8 cellular contexts compared by ENCODE assay signal in the genomic region with DNA sequence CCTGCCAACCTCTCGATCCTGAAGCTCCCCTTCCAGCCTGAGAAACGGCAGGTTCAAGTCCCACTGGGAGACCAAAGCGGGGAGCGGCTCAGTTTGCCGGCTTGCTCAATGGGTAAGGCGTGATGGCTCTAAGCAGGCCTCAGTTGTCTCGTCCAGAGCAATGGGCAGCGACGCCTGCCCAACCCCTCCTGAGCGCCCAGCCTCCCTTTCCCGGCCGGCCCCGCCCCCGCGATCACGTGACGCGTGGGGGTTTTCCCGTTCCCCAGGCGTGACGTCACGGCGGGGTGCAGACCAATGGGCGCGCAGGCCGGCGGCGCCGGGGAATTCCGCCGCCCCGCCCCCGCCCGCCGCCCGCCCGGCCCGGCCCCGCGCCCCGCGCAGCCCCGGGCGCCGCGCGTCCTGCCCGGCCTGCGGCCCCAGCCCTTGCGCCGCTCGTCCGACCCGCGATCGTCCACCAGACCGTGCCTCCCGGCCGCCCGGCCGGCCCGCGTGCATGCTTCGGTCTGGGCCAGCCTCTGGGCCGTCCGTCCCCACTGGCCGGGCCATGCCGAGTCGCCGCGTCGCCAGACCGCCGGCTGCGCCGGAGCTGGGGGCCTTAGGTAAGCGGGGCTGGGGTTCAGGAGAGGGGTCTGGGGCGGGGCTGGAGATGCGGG. TPM values are rescaled to one million over a fixed set of nuclear protein-coding genes. Genes with fewer than 3 reads are reported as not detected.
A peak's percentile ranks its signal among the peaks of the same experiment; 100 is the strongest.
DNase-seq lines count a peak whose midpoint lies in the region; ATAC-seq and TF ChIP-seq lines count a peak whose summit lies in the region.

Gene RELB (plus strand): TSS at position 378 of the 653 bp plus-strand sequence. CDS start 116 bp downstream, at position 494.

- H3K27me3 ChIP-seq in CD4-positive, alpha-beta memory T cell (ENCODE audit: insufficient read depth, low read length), result no peaks in the 10 kb centered on the region
- no peaks in the 10 kb centered on the region for H3K27me3 ChIP-seq in HL-60 (ENCODE audit: insufficient read depth, poor library complexity, severe bottlenecking)
- H3K27me3 ChIP-seq in endodermal cell (ENCODE audit: control insufficient read depth, insufficient read depth, low read length, poor library complexity, severe bottlenecking), result no peaks in the 10 kb centered on the region

- TF ChIP-seq CTCF in HL-60 (IDR thresholded peaks at IDR 0.05; ENCODE audit: insufficient read depth, low read length) (no peak), endodermal cell (conservative IDR thresholded peaks at IDR 0.05) (no peak)

- peak; percentile 45 for ATAC-seq in GM19455 (IDR thresholded peaks at IDR 0.05; ENCODE audit: unreplicated experiment)

- H3K9me3 Mint-ChIP-seq in CD4-positive, alpha-beta memory T cell, result peaks cover 0 to 3% (median 0%) of the 10 kb centered on the region in 8 donors
- H3K9me3 Mint-ChIP-seq in endodermal cell, result no peaks in the 10 kb centered on the region

- H3K4me3 Mint-ChIP-seq in CD4-positive, alpha-beta memory T cell, result peak within 1 kb of the TSS; percentile 93 to 99 (median 98)
- H3K4me3 Mint-ChIP-seq in endodermal cell, result peak within 1 kb of the TSS; percentile 82

- 2 to 38% methylated on average over 5 to 78 of the region's 79 CpGs for WGBS in endodermal cell (ENCODE audit: insufficient coverage in 1 of 2, insufficient read length in 1 of 2), 2 experiments
- WGBS in mesodermal cell (ENCODE audit: insufficient coverage in 2 of 2), 2 experiments, result 2 to 3% methylated on average over 44 to 69 of the region's 79 CpGs

- H3K4me3 ChIP-seq in CD4-positive, alpha-beta memory T cell (ENCODE audit: low read length in 2 of 2), result peak within 1 kb of the TSS; percentile 47 to 69
- peak within 1 kb of the TSS; percentile 74 for H3K4me3 ChIP-seq in HL-60 (replicated peaks; ENCODE audit: insufficient read depth, low read length)
- H3K4me3 ChIP-seq in endodermal cell (ENCODE audit: low read length), result peak within 1 kb of the TSS; percentile 85
- H3K4me3 ChIP-seq in mesodermal cell (ENCODE audit: extremely low read depth, insufficient read depth, low read length, poor library complexity, severe bottlenecking), result peak within 1 kb of the TSS; percentile 66

- H3K27ac ChIP-seq in CD4-positive, alpha-beta memory T cell (ENCODE audit: low read depth, low read length), result peak within 1 kb of the TSS; percentile 100
- H3K27ac ChIP-seq in HL-60 (replicated peaks) (peak within 1 kb of the TSS; percentile 88), endodermal cell (ENCODE audit: low read depth, low read length) (peak within 1 kb of the TSS; percentile 88), mesodermal cell (ENCODE audit: low read depth, low read length, severe bottlenecking) (peak within 1 kb of the TSS; percentile 96)

- H3K9me3 ChIP-seq in CD4-positive, alpha-beta memory T cell (ENCODE audit: control insufficient read depth in 1 of 2, low read length in 2 of 2), result no peaks in the 10 kb centered on the region
- H3K9me3 ChIP-seq in endodermal cell (ENCODE audit: control insufficient read depth, low read length) (no peaks in the 10 kb centered on the region), mesodermal cell (ENCODE audit: control insufficient read depth, low read length) (no peaks in the 10 kb centered on the region)

- POLR2A ChIA-PET in CD4-positive, alpha-beta memory T cell (lab: Charles Lee; ENCODE audit: partially characterized antibody), result interaction anchor here (0.9 to 3.1 kb wide), 9 partner anchors 12 to 177 kb away, joined by 3 to 31 read pairs (median 6); partner anchors contain the start of genes BLOC1S3, CLASRP, CLPTM1 and GEMIN7

- H3K4me1 ChIP-seq in CD4-positive, alpha-beta memory T cell (ENCODE audit: insufficient read depth, low read length), result peaks cover 13% of the 10 kb centered on the region
- no peaks in the 10 kb centered on the region for H3K4me1 ChIP-seq in endodermal cell (ENCODE audit: control insufficient read depth, insufficient read depth, low read length)
- H3K4me1 ChIP-seq in mesodermal cell (ENCODE audit: control insufficient read depth, insufficient read depth, low read length, poor library complexity, severe bottlenecking), result no peaks in the 10 kb centered on the region

- H3K36me3 ChIP-seq in CD4-positive, alpha-beta memory T cell (ENCODE audit: insufficient read depth, low read length), result no peaks in the 10 kb centered on the region
- peaks cover 10% of the 10 kb centered on the region for H3K36me3 ChIP-seq in endodermal cell (ENCODE audit: control insufficient read depth, insufficient read depth, low read length)
- H3K36me3 ChIP-seq in mesodermal cell (ENCODE audit: control insufficient read depth, insufficient read depth, low read length), result no peaks in the 10 kb centered on the region

- no peaks in the 10 kb centered on the region for H3K27me3 Mint-ChIP-seq in CD4-positive, alpha-beta memory T cell
- peaks cover 14% of the 10 kb centered on the region for H3K27me3 Mint-ChIP-seq in endodermal cell (ENCODE audit: insufficient read depth)

- H3K36me3 Mint-ChIP-seq in CD4-positive, alpha-beta memory T cell, result peaks cover 0 to 20% of the 10 kb centered on the region in 2 donors
- peaks cover 10% of the 10 kb centered on the region for H3K36me3 Mint-ChIP-seq in endodermal cell (ENCODE audit: low read depth)

- H3K4me1 Mint-ChIP-seq in CD4-positive, alpha-beta memory T cell, result peaks cover 8 to 25% (median 14%) of the 10 kb centered on the region in 4 donors
- H3K4me1 Mint-ChIP-seq in endodermal cell, result peaks cover 2% of the 10 kb centered on the region

- H3K9ac ChIP-seq in endodermal cell (ENCODE audit: extremely low read depth, low read length, poor library complexity, severe bottlenecking), result peak within 1 kb of the TSS; percentile 94

- intact Hi-C loops in CD4-positive, alpha-beta memory T cell (cut with micrococcal nuclease), result loop anchor here (1.0 to 5.0 kb wide), 5 partner anchors 16 to 254 kb away; partner anchors contain the start of genes BCL3, BLOC1S3, GEMIN7 and TOMM40

- DNase-seq in CD4-positive, alpha-beta memory T cell, result peak; percentile 93 to 97 (median 94)
- DNase-seq in HL-60 (ENCODE audit: low read depth in 1 of 2, low spot score in 1 of 2), result peak; percentile 72 to 89
- DNase-seq in NOMO-1 (lab: John Stamatoyannopoulos, UW; ENCODE audit: unreplicated experiment in 2 of 2), result peak; percentile 69 to 87
- peak; percentile 82 for DNase-seq in activated CD8-positive, alpha-beta memory T cell treated with anti-CD3 and anti-CD28 coated beads, Interleukin-2, amount 50 U/mL, for 1 hour (ENCODE audit: extremely low read depth)
- peak; percentile 97 for DNase-seq in endodermal cell
- DNase-seq in stimulated activated CD8-positive, alpha-beta memory T cell treated with anti-CD3 and anti-CD28 coated beads, Interleukin-15, amount 100 ng/mL, for 1 hour (ENCODE audit: low read depth), result peak; percentile 92

- CTCF ChIA-PET in CD4-positive, alpha-beta memory T cell (lab: Charles Lee; ENCODE audit: partially characterized antibody), result no interaction called here

- H3K27ac Mint-ChIP-seq in CD4-positive, alpha-beta memory T cell, result peak within 1 kb of the TSS; percentile 99 to 100 (median 100)
- peak within 1 kb of the TSS; percentile 99 for H3K27ac Mint-ChIP-seq in endodermal cell

RNA-seq across cellular contexts. Expression of gene RELB, which starts in this region (rescaled TPM):
- 10 to 100 TPM; 38.8 to 39.8 TPM for total RNA-seq in CD4-positive, alpha-beta memory T cell
- polyA plus RNA-seq in CD4-positive, alpha-beta memory T cell, result 10 to 100 TPM; 19.7 to 31.2 TPM
- 10 to 100 TPM in 1 of 2 donors, 1 to 10 TPM in 1; 9.5 to 14.5 TPM for total RNA-seq in endodermal cell
- 4.8 TPM for polyA plus RNA-seq in endodermal cell (2013, experiment 1 of 2)
- 3.7 TPM for polyA plus RNA-seq in endodermal cell (2013, experiment 2 of 2)
- 8.6 TPM for polyA plus RNA-seq in mesodermal cell (2013, experiment 1 of 2)
- 4.6 TPM for polyA plus RNA-seq in mesodermal cell (2013, experiment 2 of 2)

Comparison
In these comparisons a context has a peak if more than half of its experiments do, and no peak if none do; other contexts are left out.
1. Peak in every context shown above with its lines: DNase-seq, ATAC-seq, H3K4me3 ChIP-seq and H3K27ac ChIP-seq.